ENCODE assay signal across 1 cellular context in the genomic region with DNA sequence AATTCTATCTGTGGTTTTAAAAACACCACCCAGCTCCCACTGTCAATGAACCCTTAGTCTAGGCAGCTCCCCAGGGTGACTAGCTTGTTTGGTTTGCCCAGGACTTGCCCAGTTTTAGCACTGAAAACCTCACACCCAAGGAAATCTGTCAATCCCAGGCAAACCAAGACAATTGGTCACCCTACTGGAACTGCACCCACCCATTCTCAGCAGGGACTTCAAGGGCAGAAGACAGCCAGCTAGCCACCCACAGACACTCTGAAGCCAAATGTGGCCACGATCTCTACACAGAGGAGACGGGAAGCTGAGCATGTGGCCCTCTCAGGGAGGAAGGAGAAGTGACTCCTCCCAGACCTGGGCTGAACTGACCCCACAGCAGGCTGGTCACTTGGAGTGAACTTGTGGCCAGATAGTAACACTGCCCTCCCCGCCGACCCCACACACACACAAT.
TF ChIP-seq lines count a peak whose summit lies in the region.

No MANE protein-coding gene starts in this region.

TF ChIP-seq in GM23338, 12 proteins besides CTCF, POLR2A, EP300 and RAD21 (continued from another document):
- TF ChIP-seq, protein P1, sequence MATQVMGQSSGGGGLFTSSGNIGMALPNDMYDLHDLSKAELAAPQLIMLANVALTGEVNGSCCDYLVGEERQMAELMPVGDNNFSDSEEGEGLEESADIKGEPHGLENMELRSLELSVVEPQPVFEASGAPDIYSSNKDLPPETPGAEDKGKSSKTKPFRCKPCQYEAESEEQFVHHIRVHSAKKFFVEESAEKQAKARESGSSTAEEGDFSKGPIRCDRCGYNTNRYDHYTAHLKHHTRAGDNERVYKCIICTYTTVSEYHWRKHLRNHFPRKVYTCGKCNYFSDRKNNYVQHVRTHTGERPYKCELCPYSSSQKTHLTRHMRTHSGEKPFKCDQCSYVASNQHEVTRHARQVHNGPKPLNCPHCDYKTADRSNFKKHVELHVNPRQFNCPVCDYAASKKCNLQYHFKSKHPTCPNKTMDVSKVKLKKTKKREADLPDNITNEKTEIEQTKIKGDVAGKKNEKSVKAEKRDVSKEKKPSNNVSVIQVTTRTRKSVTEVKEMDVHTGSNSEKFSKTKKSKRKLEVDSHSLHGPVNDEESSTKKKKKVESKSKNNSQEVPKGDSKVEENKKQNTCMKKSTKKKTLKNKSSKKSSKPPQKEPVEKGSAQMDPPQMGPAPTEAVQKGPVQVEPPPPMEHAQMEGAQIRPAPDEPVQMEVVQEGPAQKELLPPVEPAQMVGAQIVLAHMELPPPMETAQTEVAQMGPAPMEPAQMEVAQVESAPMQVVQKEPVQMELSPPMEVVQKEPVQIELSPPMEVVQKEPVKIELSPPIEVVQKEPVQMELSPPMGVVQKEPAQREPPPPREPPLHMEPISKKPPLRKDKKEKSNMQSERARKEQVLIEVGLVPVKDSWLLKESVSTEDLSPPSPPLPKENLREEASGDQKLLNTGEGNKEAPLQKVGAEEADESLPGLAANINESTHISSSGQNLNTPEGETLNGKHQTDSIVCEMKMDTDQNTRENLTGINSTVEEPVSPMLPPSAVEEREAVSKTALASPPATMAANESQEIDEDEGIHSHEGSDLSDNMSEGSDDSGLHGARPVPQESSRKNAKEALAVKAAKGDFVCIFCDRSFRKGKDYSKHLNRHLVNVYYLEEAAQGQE (IDR thresholded peaks at IDR 0.05; ENCODE audit: unreplicated experiment): no peak
